8 cellular contexts compared by ENCODE assay signal in genomic region chr13:79522583-79522982, GRCh38. TPM values are rescaled to one million over a fixed set of nuclear protein-coding genes. Genes with fewer than 3 reads are reported as not detected.
A peak's percentile ranks its signal among the peaks of the same experiment; 100 is the strongest.
DNase-seq lines count a peak whose midpoint lies in the region; ATAC-seq and TF ChIP-seq lines count a peak whose summit lies in the region.

No MANE protein-coding gene starts in this region.

- H3K9me3 ChIP-seq in IMR-90 (ENCODE audit: control insufficient read depth, insufficient read depth, low read length), result no peaks in the 10 kb centered on the region
- H3K9me3 ChIP-seq in stomach, result no peaks in the 10 kb centered on the region
- H3K9me3 ChIP-seq in WERI-Rb-1 (ENCODE audit: severe bottlenecking), result no peaks in the 10 kb centered on the region

- no peak for TF ChIP-seq EP300 in stomach (IDR thresholded peaks at IDR 0.05)

- H3K79me1 ChIP-seq in IMR-90 (ENCODE audit: low read depth in 1 of 2, low read length in 2 of 2), result peaks cover 7 to 9% of the 10 kb centered on the region in 2 experiments; a peak in 3 of 4 replicates

- no peaks in the 10 kb centered on the region for H3K36me3 Mint-ChIP-seq in effector memory CD8-positive, alpha-beta T cell (ENCODE audit: insufficient read depth)

- no peak overlapping the region for H2BK120ac ChIP-seq in IMR-90 (ENCODE audit: low read depth, low read length)

- in situ Hi-C loops in IMR-90 (cut with MboI; ENCODE audit: low sequenced_read_pairs), result no loop called here

- peak; percentile 84 for ATAC-seq in GM18508 (IDR thresholded peaks at IDR 0.05; ENCODE audit: insufficient read depth, unreplicated experiment)
- ATAC-seq in GM21717 (IDR thresholded peaks at IDR 0.05; ENCODE audit: unreplicated experiment), result peak; percentile 93
- peak; percentile 24 for ATAC-seq in IMR-90 (ENCODE audit: low read depth)
- ATAC-seq in effector memory CD8-positive, alpha-beta T cell (replicated peaks), result peak; percentile 59
- no peak for ATAC-seq in Right ventricle myocardium inferior

- H3K9me3 Mint-ChIP-seq in effector memory CD8-positive, alpha-beta T cell, result no peaks in the 10 kb centered on the region

- no peak overlapping the region for H3K56ac ChIP-seq in IMR-90 (ENCODE audit: extremely low read depth, insufficient read depth, low read length)

- no peak overlapping the region for H3K27ac ChIP-seq in IMR-90 (ENCODE audit: insufficient read depth, low read length)
- H3K27ac ChIP-seq in stomach, result no peak overlapping the region
- no peak overlapping the region for H3K27ac ChIP-seq in WERI-Rb-1

- no peak overlapping the region for H3K4me3 ChIP-seq in IMR-90 (ENCODE audit: insufficient read depth, low read depth, low read length)
- no peak overlapping the region for H3K4me3 ChIP-seq in stomach
- no peak overlapping the region for H3K4me3 ChIP-seq in WERI-Rb-1 (ENCODE audit: low read depth, low read length)

- BruUV-seq in IMR-90 (replicated peaks; lab: Mats Ljungman, UMichigan), result no TSS peak

- no peak overlapping the region for H3K18ac ChIP-seq in IMR-90 (ENCODE audit: low read depth, low read length)

- no peak overlapping the region for H3K23ac ChIP-seq in IMR-90 (ENCODE audit: low read depth, low read length)

- DNase-seq in IMR-90, result peak; percentile 64
- no peak for DNase-seq in effector memory CD8-positive, alpha-beta T cell
- no peak for DNase-seq in NCI-H69 (lab: John Stamatoyannopoulos, UW)
- DNase-seq in Right ventricle myocardium inferior (ENCODE audit: missing footprints), result no peak
- DNase-seq in stomach, result no peak
- DNase-seq in WERI-Rb-1, result no peak

- H4K20me1 ChIP-seq in IMR-90 (ENCODE audit: insufficient read depth, low read length), result peaks cover 7% of the 10 kb centered on the region; the same call in 1 of the 2 replicates

- TF ChIP-seq POLR2A in IMR-90 (IDR thresholded peaks at IDR 0.05; ENCODE audit: low read depth, low read length), result no peak
- TF ChIP-seq POLR2A in stomach (IDR thresholded peaks at IDR 0.05), result no peak

- H4K8ac ChIP-seq in IMR-90 (ENCODE audit: low read depth in 2 of 2, low read length in 2 of 2), result no peak overlapping the region

- H2AK5ac ChIP-seq in IMR-90 (ENCODE audit: low read depth, low read length), result no peak overlapping the region

- H3K9me1 ChIP-seq in IMR-90 (ENCODE audit: insufficient read depth, low read length), result 0 out of 2 replicates have a peak, but pooled peaks cover under 1% of the 10 kb centered on the region

- H2AK9ac ChIP-seq in IMR-90 (replicated peaks; ENCODE audit: low read depth, low read length, poor library complexity), result no peak overlapping the region

- H3K4me2 ChIP-seq in IMR-90 (ENCODE audit: low read depth, low read length), result no peak overlapping the region

- dilution Hi-C loops in IMR-90 (cut with HindIII; ENCODE audit: low sequenced_read_pairs, unreplicated experiment), result no loop called here

- H2AFZ ChIP-seq in IMR-90 (replicated peaks; ENCODE audit: low read length, poor library complexity), result no peak overlapping the region

- H3K4me1 ChIP-seq in IMR-90 (ENCODE audit: control insufficient read depth, insufficient read depth, low read length), result no peaks in the 10 kb centered on the region
- no peaks in the 10 kb centered on the region for H3K4me1 ChIP-seq in stomach

- H3K4me3 Mint-ChIP-seq in effector memory CD8-positive, alpha-beta T cell, result peak overlapping the region in 1 of 2 donors; percentile 45

- H2BK5ac ChIP-seq in IMR-90 (ENCODE audit: low read depth, low read length, poor library complexity, severe bottlenecking), result no peak overlapping the region

- POLR2A ChIA-PET in IMR-90 (lab: Charles Lee; ENCODE audit: unreplicated experiment), result no interaction called here

- intact Hi-C loops in IMR-90 (cut with micrococcal nuclease) (no loop called here), Right ventricle myocardium inferior (cut with DNase I) (no loop called here), stomach (cut with DNase I; ENCODE audit: low total_unique reads) (no loop called here)

- H2BK15ac ChIP-seq in IMR-90 (ENCODE audit: low read depth, low read length), result no peak overlapping the region

- no peak overlapping the region for H2BK20ac ChIP-seq in IMR-90 (ENCODE audit: low read depth, low read length)

- no peak overlapping the region for H3K4ac ChIP-seq in IMR-90 (ENCODE audit: low read depth, low read length)

- TF ChIP-seq RAD21 in IMR-90 (IDR thresholded peaks at IDR 0.05; ENCODE audit: low read length), result no peak

- H3K27me3 ChIP-seq in IMR-90 (ENCODE audit: control insufficient read depth, insufficient read depth, low read length) (no peaks in the 10 kb centered on the region), stomach (no peaks in the 10 kb centered on the region), WERI-Rb-1 (ENCODE audit: insufficient read depth, low read depth, severe bottlenecking) (no peaks in the 10 kb centered on the region)

- CTCF ChIA-PET in IMR-90 (lab: Yijun Ruan, JAX), result no interaction called here

- H3K14ac ChIP-seq in IMR-90 (replicated peaks; ENCODE audit: low read depth, low read length), result no peak overlapping the region

- H3K27ac Mint-ChIP-seq in effector memory CD8-positive, alpha-beta T cell, result peak overlapping the region in 1 of 2 donors; percentile 36

- TF ChIP-seq CTCF in IMR-90 (conservative IDR thresholded peaks at IDR 0.05; ENCODE audit: low read depth, low read length), result no peak
- TF ChIP-seq CTCF in stomach (IDR thresholded peaks at IDR 0.05), result no peak
- no peak for TF ChIP-seq CTCF in WERI-Rb-1 (IDR thresholded peaks at IDR 0.05; ENCODE audit: low read depth, low read length)

- no peaks in the 10 kb centered on the region for H3K27me3 Mint-ChIP-seq in effector memory CD8-positive, alpha-beta T cell

- H4K5ac ChIP-seq in IMR-90 (ENCODE audit: low read depth, low read length), result no peak overlapping the region

- H3K9ac ChIP-seq in IMR-90 (ENCODE audit: low read depth, low read length), result no peak overlapping the region

- no peak overlapping the region for H4K91ac ChIP-seq in IMR-90 (ENCODE audit: insufficient read depth, low read depth, low read length)

- H3K4me1 Mint-ChIP-seq in effector memory CD8-positive, alpha-beta T cell (ENCODE audit: low read depth in 2 of 2), result peaks cover 6 to 8% of the 10 kb centered on the region in 2 donors

- H3K36me3 ChIP-seq in IMR-90 (ENCODE audit: control insufficient read depth, insufficient read depth, low read length), result peaks cover 3% of the 10 kb centered on the region; the same call in 1 of the 2 replicates
- H3K36me3 ChIP-seq in stomach, result peaks cover 5 to 43% (median 43%) of the 10 kb centered on the region in 4 donors
- no peaks in the 10 kb centered on the region for H3K36me3 ChIP-seq in WERI-Rb-1

TF ChIP-seq in IMR-90, 13 proteins besides CTCF, POLR2A, EP300 and RAD21:
- TF ChIP-seq MAZ (IDR thresholded peaks at IDR 0.05; ENCODE audit: borderline replicate concordance, low read depth, low read length) (no peak), SMC3 (IDR thresholded peaks at IDR 0.05; ENCODE audit: low read depth, low read length) (no peak), FOS (IDR thresholded peaks at IDR 0.05; ENCODE audit: low read depth, low read length) (no peak), CEBPB (IDR thresholded peaks at IDR 0.05; ENCODE audit: low read depth, low read length) (no peak), RFX5 (IDR thresholded peaks at IDR 0.05; ENCODE audit: low read depth, low read length) (no peak), MAFK (IDR thresholded peaks at IDR 0.05; ENCODE audit: low read depth, low read length) (no peak), MXI1 (IDR thresholded peaks at IDR 0.05; ENCODE audit: borderline replicate concordance, low read depth, low read length) (no peak), NFE2L2 (IDR thresholded peaks at IDR 0.05; ENCODE audit: low read depth, low read length) (no peak), RCOR1 (IDR thresholded peaks at IDR 0.05; ENCODE audit: insufficient replicate concordance, low read length) (no peak), CHD1 (IDR thresholded peaks at IDR 0.05; ENCODE audit: low read depth, low read length) (no peak)
- TF ChIP-seq, protein P1, sequence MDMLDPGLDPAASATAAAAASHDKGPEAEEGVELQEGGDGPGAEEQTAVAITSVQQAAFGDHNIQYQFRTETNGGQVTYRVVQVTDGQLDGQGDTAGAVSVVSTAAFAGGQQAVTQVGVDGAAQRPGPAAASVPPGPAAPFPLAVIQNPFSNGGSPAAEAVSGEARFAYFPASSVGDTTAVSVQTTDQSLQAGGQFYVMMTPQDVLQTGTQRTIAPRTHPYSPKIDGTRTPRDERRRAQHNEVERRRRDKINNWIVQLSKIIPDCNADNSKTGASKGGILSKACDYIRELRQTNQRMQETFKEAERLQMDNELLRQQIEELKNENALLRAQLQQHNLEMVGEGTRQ (IDR thresholded peaks at IDR 0.05; ENCODE audit: low read depth, low read length), result no peak
- TF ChIP-seq, protein P2, sequence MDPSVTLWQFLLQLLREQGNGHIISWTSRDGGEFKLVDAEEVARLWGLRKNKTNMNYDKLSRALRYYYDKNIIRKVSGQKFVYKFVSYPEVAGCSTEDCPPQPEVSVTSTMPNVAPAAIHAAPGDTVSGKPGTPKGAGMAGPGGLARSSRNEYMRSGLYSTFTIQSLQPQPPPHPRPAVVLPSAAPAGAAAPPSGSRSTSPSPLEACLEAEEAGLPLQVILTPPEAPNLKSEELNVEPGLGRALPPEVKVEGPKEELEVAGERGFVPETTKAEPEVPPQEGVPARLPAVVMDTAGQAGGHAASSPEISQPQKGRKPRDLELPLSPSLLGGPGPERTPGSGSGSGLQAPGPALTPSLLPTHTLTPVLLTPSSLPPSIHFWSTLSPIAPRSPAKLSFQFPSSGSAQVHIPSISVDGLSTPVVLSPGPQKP (IDR thresholded peaks at IDR 0.05; ENCODE audit: borderline replicate concordance, low read depth, low read length), result no peak

RNA-seq across cellular contexts. Expression of gene NDFIP2, which starts 41.6 kb away (rescaled TPM):
- total RNA-seq in IMR-90 (2012; rRNA removed) (25.8 and 48.9 TPM in 2 replicates), Right ventricle myocardium inferior (36.4 TPM), stomach (10 to 100 TPM in 3 of 5 donors, 1 to 10 TPM in 2; 2.9 to 56.5 (median 25.5) TPM)
- polyA plus RNA-seq in IMR-90 (2012; rRNA removed) (23.1 and 23.8 TPM in 2 replicates), stomach (10 to 100 TPM; 11.7 to 17.0 (median 12.4) TPM)
- polyA plus RNA-seq in IMR-90 (2012; cell fraction: cytosol; rRNA removed), result 8.0 and 9.4 TPM in 2 replicates
- 3.8 and 9.2 TPM in 2 replicates for polyA plus RNA-seq in IMR-90 (2012; cell fraction: nucleus; rRNA removed; ENCODE audit: low replicate concordance)
